Comparison of ENCODE assay signal across 1 cellular context in the genomic region with DNA sequence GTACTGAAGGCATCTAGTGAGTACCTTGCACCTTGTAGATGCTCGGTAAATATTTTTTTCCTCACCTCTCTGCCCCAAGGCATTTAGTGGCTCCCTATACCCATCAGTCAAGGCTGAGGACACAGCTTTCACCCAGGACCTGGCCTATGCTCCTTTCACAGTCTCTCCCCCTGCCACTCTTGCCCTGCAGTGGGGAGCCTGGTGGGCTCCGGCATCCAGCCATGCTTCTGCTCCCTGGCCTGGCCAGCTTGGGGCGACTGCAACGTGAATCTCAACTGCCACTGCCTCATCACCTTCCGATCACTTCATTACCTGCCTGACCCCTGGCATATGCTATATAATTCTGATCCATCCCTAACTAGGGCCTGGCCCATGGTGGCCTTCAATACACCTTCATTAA.
TF ChIP-seq lines count a peak whose summit lies in the region.

No MANE protein-coding gene starts in this region.

TF ChIP-seq in H1, 55 proteins besides CTCF, POLR2A, EP300 and RAD21:
- TF ChIP-seq SIRT6 (IDR thresholded peaks at IDR 0.05; ENCODE audit: low read length) (no peak), TEAD4 (IDR thresholded peaks at IDR 0.05; ENCODE audit: low read depth, low read length) (no peak), YY1 (IDR thresholded peaks at IDR 0.05; ENCODE audit: low read depth, low read length) (no peak), TAF7 (optimal IDR thresholded peaks at IDR 0.05; ENCODE audit: borderline replicate concordance, low read depth, low read length) (no peak), FOSL1 (IDR thresholded peaks at IDR 0.05; ENCODE audit: insufficient read depth, low read depth, low read length) (no peak), RBBP5 (IDR thresholded peaks at IDR 0.05; ENCODE audit: borderline replicate concordance, low read depth, low read length) (no peak), SUZ12 (IDR thresholded peaks at IDR 0.05; ENCODE audit: low read length) (no peak), BACH1 (IDR thresholded peaks at IDR 0.05; ENCODE audit: low read length) (no peak), GTF2F1 (IDR thresholded peaks at IDR 0.05; ENCODE audit: borderline replicate concordance, low read depth, low read length) (no peak), HDAC6 (IDR thresholded peaks at IDR 0.05; ENCODE audit: low read depth, low read length) (no peak), RFX5 (IDR thresholded peaks at IDR 0.05; ENCODE audit: borderline replicate concordance, low read depth, low read length) (no peak), JUN (IDR thresholded peaks at IDR 0.05; ENCODE audit: low read depth, low read length) (no peak)
- TF ChIP-seq, protein P1, sequence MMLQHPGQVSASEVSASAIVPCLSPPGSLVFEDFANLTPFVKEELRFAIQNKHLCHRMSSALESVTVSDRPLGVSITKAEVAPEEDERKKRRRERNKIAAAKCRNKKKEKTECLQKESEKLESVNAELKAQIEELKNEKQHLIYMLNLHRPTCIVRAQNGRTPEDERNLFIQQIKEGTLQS (IDR thresholded peaks at IDR 0.05; ENCODE audit: insufficient read depth, low read depth, low read length) = no peak
